ENCODE assay signal across 1 cellular context in the genomic region with DNA sequence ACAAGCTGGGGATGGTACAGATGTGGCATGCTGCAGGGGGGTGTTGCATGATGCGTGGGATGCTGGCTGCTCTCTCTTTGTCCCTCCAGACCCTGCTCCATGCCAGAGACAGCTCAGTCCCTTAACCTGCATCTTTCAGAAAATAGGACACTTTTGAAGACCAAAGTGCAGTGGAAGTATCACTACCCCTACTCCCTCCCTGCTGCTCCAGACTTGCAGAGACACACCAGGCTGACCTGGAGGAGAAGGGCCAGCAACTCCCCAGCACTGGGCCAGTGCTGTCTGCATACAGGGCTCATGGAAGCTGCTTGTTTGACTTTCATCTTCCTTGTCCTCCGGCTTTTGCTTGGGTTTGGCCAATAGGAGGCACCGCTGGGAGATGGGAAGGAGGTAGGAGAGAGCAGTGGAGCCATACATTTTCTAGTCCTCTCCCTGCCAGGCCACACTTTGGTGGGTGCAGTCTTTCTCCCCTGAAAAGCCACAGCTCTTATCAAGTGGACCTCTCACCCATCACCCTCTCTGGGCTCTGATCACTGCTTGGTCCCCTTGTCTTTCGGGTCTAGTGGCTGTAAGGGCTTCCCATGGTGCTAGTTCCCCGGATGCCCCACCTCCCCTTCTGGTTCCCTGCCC.
A peak's percentile ranks its signal among the peaks of the same experiment; 100 is the strongest.
TF ChIP-seq lines count a peak whose summit lies in the region.

No MANE protein-coding gene starts in this region.

TF ChIP-seq in HepG2, 621 proteins besides CTCF, POLR2A, EP300 and RAD21 (continued from another document and continues in another):
- 0 out of 2 replicates have a peak, but pooled peaks have one; percentile 43 for TF ChIP-seq MXD1 (CRISPR knock-in tag; IDR thresholded peaks at IDR 0.05)
- no peak for TF ChIP-seq PTBP1 (IDR thresholded peaks at IDR 0.05; ENCODE audit: low read depth, low read length, poor library complexity, severe bottlenecking)
- TF ChIP-seq ZNF788 (CRISPR knock-in tag; IDR thresholded peaks at IDR 0.05; ENCODE audit: borderline replicate concordance): 0 out of 2 replicates have a peak, but pooled peaks have one; percentile 61
- TF ChIP-seq CBX5 (CRISPR knock-in tag; IDR thresholded peaks at IDR 0.05; ENCODE audit: borderline replicate concordance): 0 out of 2 replicates have a peak, but pooled peaks have one; percentile 2
- TF ChIP-seq SIX4 (CRISPR knock-in tag; IDR thresholded peaks at IDR 0.05): no peak
- peak; percentile 47; the same call in 1 of the 2 replicates for TF ChIP-seq KMT2A (CRISPR knock-in tag; IDR thresholded peaks at IDR 0.05)
- peak; percentile 1; the same call in 1 of the 2 replicates for TF ChIP-seq UBTF (CRISPR knock-in tag; IDR thresholded peaks at IDR 0.05)
- TF ChIP-seq ZNF543 (CRISPR knock-in tag; IDR thresholded peaks at IDR 0.05): no peak
- TF ChIP-seq ZNF710 (CRISPR knock-in tag; IDR thresholded peaks at IDR 0.05; ENCODE audit: borderline replicate concordance): 0 out of 2 replicates have a peak, but pooled peaks have one; percentile 6
- TF ChIP-seq LCORL (IDR thresholded peaks at IDR 0.05): no peak
- no peak for TF ChIP-seq LCORL (CRISPR knock-in tag; IDR thresholded peaks at IDR 0.05)
- TF ChIP-seq ESRRA (CRISPR knock-in tag; IDR thresholded peaks at IDR 0.05; ENCODE audit: low read depth): 0 out of 2 replicates have a peak, but pooled peaks have one; percentile 11
- TF ChIP-seq ZNF883 (CRISPR knock-in tag; IDR thresholded peaks at IDR 0.05; ENCODE audit: not compliant biosample characterization): no peak
- TF ChIP-seq, protein P1, sequence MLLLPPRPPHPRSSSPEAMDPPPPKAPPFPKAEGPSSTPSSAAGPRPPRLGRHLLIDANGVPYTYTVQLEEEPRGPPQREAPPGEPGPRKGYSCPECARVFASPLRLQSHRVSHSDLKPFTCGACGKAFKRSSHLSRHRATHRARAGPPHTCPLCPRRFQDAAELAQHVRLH (CRISPR knock-in tag; IDR thresholded peaks at IDR 0.05; ENCODE audit: borderline replicate concordance, low read depth): peak; percentile 89; the same call in 1 of the 2 replicates
- TF ChIP-seq ZNF512B (CRISPR knock-in tag; IDR thresholded peaks at IDR 0.05; ENCODE audit: borderline replicate concordance): 0 out of 2 replicates have a peak, but pooled peaks have one; percentile 24
- TF ChIP-seq ARNT2 (CRISPR knock-in tag; IDR thresholded peaks at IDR 0.05; ENCODE audit: low read depth): no peak
- TF ChIP-seq XRCC5 (optimal IDR thresholded peaks at IDR 0.05; ENCODE audit: low read length): peak; percentile 17
- TF ChIP-seq PAF1 (CRISPR knock-in tag; IDR thresholded peaks at IDR 0.05): no peak
- TF ChIP-seq KLF6 (CRISPR knock-in tag; IDR thresholded peaks at IDR 0.05): no peak
- TF ChIP-seq, protein P2, sequence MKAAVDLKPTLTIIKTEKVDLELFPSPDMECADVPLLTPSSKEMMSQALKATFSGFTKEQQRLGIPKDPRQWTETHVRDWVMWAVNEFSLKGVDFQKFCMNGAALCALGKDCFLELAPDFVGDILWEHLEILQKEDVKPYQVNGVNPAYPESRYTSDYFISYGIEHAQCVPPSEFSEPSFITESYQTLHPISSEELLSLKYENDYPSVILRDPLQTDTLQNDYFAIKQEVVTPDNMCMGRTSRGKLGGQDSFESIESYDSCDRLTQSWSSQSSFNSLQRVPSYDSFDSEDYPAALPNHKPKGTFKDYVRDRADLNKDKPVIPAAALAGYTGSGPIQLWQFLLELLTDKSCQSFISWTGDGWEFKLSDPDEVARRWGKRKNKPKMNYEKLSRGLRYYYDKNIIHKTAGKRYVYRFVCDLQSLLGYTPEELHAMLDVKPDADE (CRISPR knock-in tag; IDR thresholded peaks at IDR 0.05): no peak
- 0 out of 2 replicates have a peak, but pooled peaks have one; percentile 14 for TF ChIP-seq ZBTB4 (CRISPR knock-in tag; IDR thresholded peaks at IDR 0.05; ENCODE audit: borderline replicate concordance)
- TF ChIP-seq, protein P3, sequence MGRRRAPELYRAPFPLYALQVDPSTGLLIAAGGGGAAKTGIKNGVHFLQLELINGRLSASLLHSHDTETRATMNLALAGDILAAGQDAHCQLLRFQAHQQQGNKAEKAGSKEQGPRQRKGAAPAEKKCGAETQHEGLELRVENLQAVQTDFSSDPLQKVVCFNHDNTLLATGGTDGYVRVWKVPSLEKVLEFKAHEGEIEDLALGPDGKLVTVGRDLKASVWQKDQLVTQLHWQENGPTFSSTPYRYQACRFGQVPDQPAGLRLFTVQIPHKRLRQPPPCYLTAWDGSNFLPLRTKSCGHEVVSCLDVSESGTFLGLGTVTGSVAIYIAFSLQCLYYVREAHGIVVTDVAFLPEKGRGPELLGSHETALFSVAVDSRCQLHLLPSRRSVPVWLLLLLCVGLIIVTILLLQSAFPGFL (CRISPR knock-in tag; IDR thresholded peaks at IDR 0.05): no peak
- TF ChIP-seq ZBTB20 (CRISPR knock-in tag; IDR thresholded peaks at IDR 0.05; ENCODE audit: borderline replicate concordance, low read depth): peak; percentile 15; the same call in 1 of the 2 replicates
- TF ChIP-seq HIVEP1 (CRISPR knock-in tag; IDR thresholded peaks at IDR 0.05): 0 out of 2 replicates have a peak, but pooled peaks have one; percentile 29
- TF ChIP-seq, protein P4, sequence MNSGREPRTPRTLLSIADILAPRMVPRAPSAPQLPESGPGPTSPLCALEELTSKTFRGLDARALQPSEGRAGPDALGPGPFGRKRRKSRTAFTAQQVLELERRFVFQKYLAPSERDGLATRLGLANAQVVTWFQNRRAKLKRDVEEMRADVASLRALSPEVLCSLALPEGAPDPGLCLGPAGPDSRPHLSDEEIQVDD (CRISPR knock-in tag; IDR thresholded peaks at IDR 0.05; ENCODE audit: borderline replicate concordance): no peak
- TF ChIP-seq CREB1 (IDR thresholded peaks at IDR 0.05): no peak
- no peak for TF ChIP-seq CREB1 (CRISPR knock-in tag; IDR thresholded peaks at IDR 0.05)
- no peak for TF ChIP-seq SRSF4 (IDR thresholded peaks at IDR 0.05; ENCODE audit: low read depth, low read length, poor library complexity, severe bottlenecking)
- peak; percentile 29; the same call in 1 of the 2 replicates for TF ChIP-seq ZNF768 (CRISPR knock-in tag; IDR thresholded peaks at IDR 0.05)
- no peak for TF ChIP-seq ZNF441 (CRISPR knock-in tag; IDR thresholded peaks at IDR 0.05; ENCODE audit: borderline replicate concordance)
- TF ChIP-seq REPIN1 (CRISPR knock-in tag; IDR thresholded peaks at IDR 0.05; ENCODE audit: borderline replicate concordance, low read depth): no peak
- peak; percentile 11; the same call in 1 of the 2 replicates for TF ChIP-seq KDM2A (CRISPR knock-in tag; IDR thresholded peaks at IDR 0.05; ENCODE audit: borderline replicate concordance, low read depth)
- peak; percentile 12; the same call in 1 of the 2 replicates for TF ChIP-seq YEATS2 (CRISPR knock-in tag; IDR thresholded peaks at IDR 0.05; ENCODE audit: borderline replicate concordance)
- no peak for TF ChIP-seq PRDM4 (CRISPR knock-in tag; IDR thresholded peaks at IDR 0.05; ENCODE audit: borderline replicate concordance)
- 0 out of 2 replicates have a peak, but pooled peaks have one; percentile 2 for TF ChIP-seq ZNF350 (CRISPR knock-in tag; IDR thresholded peaks at IDR 0.05; ENCODE audit: borderline replicate concordance, low read depth)
